ENCODE assay signal across 10 cellular contexts in genomic region chr1:184860985-184861754, GRCh38.
DNase-seq lines count a peak whose midpoint lies in the region; ATAC-seq and TF ChIP-seq lines count a peak whose summit lies in the region.
"Had no signal": no experiment of that assay in that cellular context is flagged by ENCODE, and none has a peak within 500 bp of the region (broad histone marks: within the 10 kb centered on the region; RNA-seq: fewer than 3 reads in every experiment).

No MANE protein-coding gene starts in this region.

- H3K36me3 ChIP-seq in vagina: no peaks in the 10 kb centered on the region

- H3K4me1 ChIP-seq in vagina: peaks cover 7% of the 10 kb centered on the region

- H3K4me3 ChIP-seq in vagina: no peak overlapping the region
- H3K4me3 ChIP-seq: gastroesophageal sphincter had no signal

- DNase-seq in left cardiac atrium (no peak), activated gamma-delta T cell (lab: John Stamatoyannopoulos, UW) (no peak), vagina (ENCODE audit: extremely low spot score in 2 of 2) (no peak), HuH-7 (ENCODE audit: low spot score) (no peak)
- no peak for DNase-seq in effector CD4-positive, alpha-beta T cell
- DNase-seq: activated CD4-positive, alpha-beta T cell treated with anti-CD3 and anti-CD28 coated beads for 36 hours had no signal

- no peak for TF ChIP-seq POLR2A in vagina (IDR thresholded peaks at IDR 0.05)

- H3K27me3 ChIP-seq in vagina: no peaks in the 10 kb centered on the region
- H3K27me3 ChIP-seq: gastroesophageal sphincter had no signal

- no peak for TF ChIP-seq CTCF in vagina (IDR thresholded peaks at IDR 0.05)

- ATAC-seq in GM18861 (IDR thresholded peaks at IDR 0.05; ENCODE audit: unreplicated experiment) (peak; percentile 52), GM21619 (IDR thresholded peaks at IDR 0.05; ENCODE audit: unreplicated experiment) (peak; percentile 70), HG03558 (IDR thresholded peaks at IDR 0.05; ENCODE audit: extremely low read depth, unreplicated experiment) (peak; percentile 51), left cardiac atrium (peak; percentile 27 to 53)
- ATAC-seq: activated CD4-positive, alpha-beta T cell treated with anti-CD3 and anti-CD28 coated beads for 36 hours; gastroesophageal sphincter had no signal

- no peak overlapping the region for H3K27ac ChIP-seq in vagina
- H3K27ac ChIP-seq: gastroesophageal sphincter had no signal

- no peaks in the 10 kb centered on the region for H3K9me3 ChIP-seq in vagina
- H3K9me3 ChIP-seq: gastroesophageal sphincter had no signal

- intact Hi-C loops in left cardiac atrium (cut with DNase I): no loop called here
- intact Hi-C loops in vagina (cut with DNase I): no loop called here
